Comparison of ENCODE assay signal across 11 cellular contexts in genomic region chr12:121133838-121134237, GRCh38. TPM values are rescaled to one million over a fixed set of nuclear protein-coding genes. Genes with fewer than 3 reads are reported as not detected.
DNase-seq lines count a peak whose midpoint lies in the region; ATAC-seq, FAIRE-seq and TF ChIP-seq lines count a peak whose summit lies in the region.
"Had no signal": no experiment of that assay in that cellular context is flagged by ENCODE, and none has a peak within 500 bp of the region (broad histone marks: within the 10 kb centered on the region; RNA-seq: fewer than 3 reads in every experiment).

No MANE protein-coding gene starts in this region.

- no peaks in the 10 kb centered on the region for H3K27me3 ChIP-seq in keratinocyte (ENCODE audit: control insufficient read depth, extremely low read depth, insufficient read depth, low read length)
- no peaks in the 10 kb centered on the region for H3K27me3 ChIP-seq in upper lobe of right lung
- H3K27me3 ChIP-seq: testis had no signal

- TF ChIP-seq CTCF in keratinocyte (optimal IDR thresholded peaks at IDR 0.05 in 1 of 3, IDR thresholded peaks at IDR 0.05 in 1 of 3, conservative IDR thresholded peaks at IDR 0.05 in 1 of 3; ENCODE audit: extremely low read depth in 1 of 3, insufficient read depth in 2 of 3, low read length in 3 of 3): no peak
- no peak for TF ChIP-seq CTCF in upper lobe of right lung (IDR thresholded peaks at IDR 0.05)

- no peaks in the 10 kb centered on the region for H3K9me1 ChIP-seq in keratinocyte (ENCODE audit: control insufficient read depth, extremely low read depth, insufficient read depth, low read length)

- H3K36me3 ChIP-seq in keratinocyte (ENCODE audit: control insufficient read depth in 2 of 2, extremely low read depth in 1 of 2, insufficient read depth in 2 of 2, low read length in 2 of 2): no peaks in the 10 kb centered on the region
- H3K36me3 ChIP-seq in upper lobe of right lung: no peaks in the 10 kb centered on the region

- H3K9me3 ChIP-seq in keratinocyte (ENCODE audit: control insufficient read depth, low read depth, low read length) (no peaks in the 10 kb centered on the region), upper lobe of right lung (no peaks in the 10 kb centered on the region)
- H3K9me3 ChIP-seq: testis had no signal

- POLR2A ChIA-PET in activated CD4-positive, alpha-beta memory T cell treated with anti-CD3 and anti-CD28 coated beads, Interleukin-2, amount 10 ng/mL, durations not matched to agents 7 days and 5 days (lab: Charles Lee): no interaction called here

- H3K4me3 ChIP-seq in keratinocyte (ENCODE audit: control insufficient read depth in 2 of 3, extremely low read depth in 1 of 3, insufficient read depth in 2 of 3, low read depth in 1 of 3, low read length in 3 of 3): no peak overlapping the region
- peak overlapping the region; percentile 48 for H3K4me3 ChIP-seq in upper lobe of right lung

- H3K36me3 Mint-ChIP-seq in activated naive CD4-positive, alpha-beta T cell treated with anti-CD3 and anti-CD28 coated beads, Interleukin-2, amount 50 U/mL, for 24 hours: peaks cover 3% of the 10 kb centered on the region
- peaks cover 4 to 12% of the 10 kb centered on the region in 2 donors for H3K36me3 Mint-ChIP-seq in activated naive CD4-positive, alpha-beta T cell treated with anti-CD3 and anti-CD28 coated beads, Interleukin-2, amount 50 U/mL, for 72 hours
- peaks cover 45% of the 10 kb centered on the region for H3K36me3 Mint-ChIP-seq in activated CD4-positive, alpha-beta memory T cell treated with anti-CD3 and anti-CD28 coated beads, Interleukin-2, amount 10 ng/mL, durations not matched to agents 7 days and 5 days (ENCODE audit: low read depth)

- H4K20me1 ChIP-seq in keratinocyte (ENCODE audit: control insufficient read depth, extremely low read depth, insufficient read depth, low read length): no peaks in the 10 kb centered on the region

- H3K27ac ChIP-seq in keratinocyte (ENCODE audit: control insufficient read depth, insufficient read depth, low read length) (peak overlapping the region; percentile 60), upper lobe of right lung (peak overlapping the region; percentile 38)

- in situ Hi-C loops in ACHN (cut with HindIII; ENCODE audit: low pct_ligation_motif_present, low pct_unique_long_range_greater_than_20kb, low sequenced_read_pairs): no loop called here

- no peak for ATAC-seq in activated naive CD4-positive, alpha-beta T cell treated with anti-CD3 and anti-CD28 coated beads, Interleukin-2, amount 50 U/mL, for 72 hours
- no peak for ATAC-seq in upper lobe of right lung

- no peak for DNase-seq in activated naive CD4-positive, alpha-beta T cell treated with anti-CD3 and anti-CD28 coated beads, Interleukin-2, amount 50 U/mL, for 72 hours (ENCODE audit: low spot score in 2 of 2)
- no peak for DNase-seq in activated CD4-positive, alpha-beta memory T cell treated with anti-CD3 and anti-CD28 coated beads, Interleukin-2, amount 10 ng/mL, durations not matched to agents 7 days and 5 days
- DNase-seq in keratinocyte (ENCODE audit: low read depth, low spot score) (no peak), upper lobe of right lung (no peak), DMS79 treated with DMSO at 0.1 percent for 48 hours (lab: John Stamatoyannopoulos, UW) (no peak), ACHN (no peak), GM03348 (ENCODE audit: low spot score) (no peak)
- DNase-seq: NCI-H1092 had no signal

- H3K4me1 Mint-ChIP-seq in activated naive CD4-positive, alpha-beta T cell treated with anti-CD3 and anti-CD28 coated beads, Interleukin-2, amount 50 U/mL, for 24 hours: peaks cover 59% of the 10 kb centered on the region
- H3K4me1 Mint-ChIP-seq in activated CD4-positive, alpha-beta memory T cell treated with anti-CD3 and anti-CD28 coated beads, Interleukin-2, amount 10 ng/mL, durations not matched to agents 7 days and 5 days: peaks cover 77% of the 10 kb centered on the region

- intact Hi-C loops in upper lobe of right lung (cut with DNase I): no loop called here

- no peak overlapping the region for H3K27ac Mint-ChIP-seq in activated naive CD4-positive, alpha-beta T cell treated with anti-CD3 and anti-CD28 coated beads, Interleukin-2, amount 50 U/mL, for 24 hours
- peak overlapping the region in 1 of 2 donors; percentile 71 for H3K27ac Mint-ChIP-seq in activated naive CD4-positive, alpha-beta T cell treated with anti-CD3 and anti-CD28 coated beads, Interleukin-2, amount 50 U/mL, for 72 hours
- peak overlapping the region; percentile 67 for H3K27ac Mint-ChIP-seq in activated CD4-positive, alpha-beta memory T cell treated with anti-CD3 and anti-CD28 coated beads, Interleukin-2, amount 10 ng/mL, durations not matched to agents 7 days and 5 days

- H3K4me1 ChIP-seq in keratinocyte (ENCODE audit: control insufficient read depth, extremely low read depth, insufficient read depth, low read length): peaks cover 18% of the 10 kb centered on the region
- H3K4me1 ChIP-seq in upper lobe of right lung: peaks cover 24% of the 10 kb centered on the region

- no peak for FAIRE-seq in keratinocyte (lab: Jason Lieb, UNC)

- H3K9ac ChIP-seq in keratinocyte (ENCODE audit: control insufficient read depth, extremely low read depth, insufficient read depth, low read length): no peak overlapping the region

- CTCF ChIA-PET in activated CD4-positive, alpha-beta memory T cell treated with anti-CD3 and anti-CD28 coated beads, Interleukin-2, amount 10 ng/mL, durations not matched to agents 7 days and 5 days (lab: Charles Lee): no interaction called here

- H3K4me2 ChIP-seq in keratinocyte (ENCODE audit: control insufficient read depth, extremely low read depth, insufficient read depth, low read depth, low read length): peak overlapping the region; percentile 89

- dilution Hi-C loops in keratinocyte (cut with MboI; ENCODE audit: extremely low pct_ligation_motif_present, low sequenced_read_pairs): no loop called here

- peak overlapping the region; percentile 91 for H3K4me3 Mint-ChIP-seq in activated naive CD4-positive, alpha-beta T cell treated with anti-CD3 and anti-CD28 coated beads, Interleukin-2, amount 50 U/mL, for 24 hours
- peak overlapping the region; percentile 78 for H3K4me3 Mint-ChIP-seq in activated CD4-positive, alpha-beta memory T cell treated with anti-CD3 and anti-CD28 coated beads, Interleukin-2, amount 10 ng/mL, durations not matched to agents 7 days and 5 days
- H3K4me3 Mint-ChIP-seq: neural crest cell had no signal

- no peak overlapping the region for H2AFZ ChIP-seq in keratinocyte (ENCODE audit: control insufficient read depth, low read length)

- no peaks in the 10 kb centered on the region for H3K27me3 Mint-ChIP-seq in activated naive CD4-positive, alpha-beta T cell treated with anti-CD3 and anti-CD28 coated beads, Interleukin-2, amount 50 U/mL, for 24 hours
- H3K27me3 Mint-ChIP-seq in activated CD4-positive, alpha-beta memory T cell treated with anti-CD3 and anti-CD28 coated beads, Interleukin-2, amount 10 ng/mL, durations not matched to agents 7 days and 5 days: no peaks in the 10 kb centered on the region

- H3K9me3 Mint-ChIP-seq in activated naive CD4-positive, alpha-beta T cell treated with anti-CD3 and anti-CD28 coated beads, Interleukin-2, amount 50 U/mL, for 24 hours: peaks cover 4% of the 10 kb centered on the region
- peaks cover 7 to 9% of the 10 kb centered on the region in 2 donors for H3K9me3 Mint-ChIP-seq in activated naive CD4-positive, alpha-beta T cell treated with anti-CD3 and anti-CD28 coated beads, Interleukin-2, amount 50 U/mL, for 72 hours
- peaks cover 2% of the 10 kb centered on the region for H3K9me3 Mint-ChIP-seq in activated CD4-positive, alpha-beta memory T cell treated with anti-CD3 and anti-CD28 coated beads, Interleukin-2, amount 10 ng/mL, durations not matched to agents 7 days and 5 days
- H3K9me3 Mint-ChIP-seq: neural crest cell had no signal

- H3K79me2 ChIP-seq in keratinocyte (ENCODE audit: control insufficient read depth, insufficient read depth, low read length): no peaks in the 10 kb centered on the region

RNA-seq across cellular contexts. Expression of gene P2RX7, which starts 1.2 kb away (rescaled TPM):
- 1 to 10 TPM; 1.2 to 7.3 TPM for total RNA-seq in activated naive CD4-positive, alpha-beta T cell treated with anti-CD3 and anti-CD28 coated beads, Interleukin-2, amount 50 U/mL, for 72 hours
- 10 to 100 TPM; 47.0 to 49.1 TPM for total RNA-seq in activated CD4-positive, alpha-beta memory T cell treated with anti-CD3 and anti-CD28 coated beads, Interleukin-2, amount 10 ng/mL, durations not matched to agents 7 days and 5 days
- 0.12 to 0.21 TPM (median 0.20 TPM) in 3 replicates for polyA plus RNA-seq in keratinocyte
- polyA plus RNA-seq in keratinocyte (2011; ENCODE audit: low read depth): 1.1 TPM
- 0.07 and 0.14 TPM in 2 replicates for polyA plus RNA-seq in keratinocyte (2011; cell fraction: cytosol; rRNA removed)
- polyA plus RNA-seq in keratinocyte (2011; cell fraction: nucleus; rRNA removed): 0.23 and 0.63 TPM in 2 replicates
- 0.09 and 2.2 TPM in 2 replicates for polyA plus RNA-seq in keratinocyte (2012; ENCODE audit: low replicate concordance)
- 0.03 TPM in 1 of 3 replicates, not detected in the others for polyA minus RNA-seq in keratinocyte
- polyA minus RNA-seq in keratinocyte (2011; cell fraction: cytosol; rRNA and poly(A)+ RNA removed): not detected
- 0.21 TPM in 1 of 2 replicates, not detected in the other for polyA minus RNA-seq in keratinocyte (2011; cell fraction: nucleus; rRNA and poly(A)+ RNA removed)
- 20.1 TPM for total RNA-seq in upper lobe of right lung
